Comparison of ENCODE assay signal across 24 cellular contexts in the genomic region with DNA sequence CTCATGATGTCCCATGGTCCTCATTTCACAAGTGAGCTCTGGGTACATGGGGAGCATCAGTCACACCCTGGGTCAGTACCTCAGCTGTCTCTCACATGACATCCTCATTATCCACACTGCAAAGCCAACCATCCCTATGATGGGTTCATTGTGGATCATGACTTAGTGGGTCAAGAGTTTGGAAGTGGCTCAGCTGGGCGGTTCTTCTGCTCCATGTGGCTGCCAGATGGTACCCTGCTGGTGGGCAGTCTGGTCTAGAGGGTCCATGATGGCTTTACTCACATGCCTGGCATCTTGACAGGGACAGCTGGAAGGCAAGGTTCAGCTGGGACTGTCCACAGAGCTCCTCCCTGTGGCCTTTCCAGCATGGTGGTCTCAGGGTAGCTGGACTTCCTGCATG. TPM values are rescaled to one million over a fixed set of nuclear protein-coding genes. Genes with fewer than 3 reads are reported as not detected.
"Had no signal": no experiment of that assay in that cellular context is flagged by ENCODE, and none has a peak within 500 bp of the region (broad histone marks: within the 10 kb centered on the region; RNA-seq: fewer than 3 reads in every experiment).

No MANE protein-coding gene starts in this region.

- H3K36me3 Mint-ChIP-seq: activated naive CD8-positive, alpha-beta T cell treated with anti-CD3 and anti-CD28 coated beads, Interleukin-2, amount 10 ng/mL, durations not matched to agents 7 days and 5 days had no signal

- DNase-seq: activated CD4-positive, alpha-beta T cell treated with anti-CD3 and anti-CD28 coated beads, Interleukin-2, amount 10 ng/mL, durations not matched to agents 24 days and 14 days; activated CD4-positive, alpha-beta T cell treated with anti-CD3 and anti-CD28 coated beads, Interleukin-2, amount 50 U/mL, for 48 hours; activated CD8-positive, alpha-beta T cell treated with anti-CD3 and anti-CD28 coated beads, Interleukin-2, amount 10 ng/mL, durations not matched to agents 7 days and 5 days; activated gamma-delta T cell; activated naive CD4-positive, alpha-beta T cell treated with Interleukin-2 at 50 U/mL for 16 hours; activated naive CD8-positive, alpha-beta T cell treated with anti-CD3 and anti-CD28 coated beads, Interleukin-2, amount 10 ng/mL, durations not matched to agents 7 days and 5 days; activated T-cell treated with anti-CD3 and anti-CD28 coated beads, Interleukin-2, amount 50 U/mL, for 24 hours; amygdala; NCI-H1092 treated with DMSO at 0.1 percent for 48 hours; NCI-H187 treated with DMSO at 0.1 percent for 48 hours; NCI-H2081 treated with DMSO at 0.1 percent for 48 hours; NCI-H345; NCI-H524 treated with DMSO at 0.1 percent for 48 hours; SHP77 treated with DMSO at 0.1 percent for 48 hours; SW 1271; T-helper 1 cell; T-helper 2 cell; T-helper 9 cell had no signal

- H3K36me3 ChIP-seq: ascending aorta, SJSA1 had no signal

- H3K9me3 Mint-ChIP-seq: activated naive CD4-positive, alpha-beta T cell treated with anti-CD3 and anti-CD28 coated beads, Interleukin-2, amount 50 U/mL, for 24 hours had no signal

- H3K4me1 ChIP-seq: ascending aorta, SJSA1 had no signal

- H3K27me3 ChIP-seq: ascending aorta had no signal

- H3K27ac ChIP-seq: ascending aorta, SJSA1 had no signal

- H3K27ac Mint-ChIP-seq: activated CD4-positive, alpha-beta T cell treated with anti-CD3 and anti-CD28 coated beads, Interleukin-2, amount 10 ng/mL, durations not matched to agents 24 days and 14 days; activated CD8-positive, alpha-beta T cell treated with anti-CD3 and anti-CD28 coated beads, Interleukin-2, amount 10 ng/mL, durations not matched to agents 7 days and 5 days; activated naive CD4-positive, alpha-beta T cell treated with anti-CD3 and anti-CD28 coated beads, Interleukin-2, amount 50 U/mL, for 24 hours; activated naive CD8-positive, alpha-beta T cell treated with anti-CD3 and anti-CD28 coated beads, Interleukin-2, amount 10 ng/mL, durations not matched to agents 7 days and 5 days; activated T-cell treated with anti-CD3 and anti-CD28 coated beads, Interleukin-2, amount 50 U/mL, for 24 hours; activated T-helper 2 cell treated with anti-CD3 and anti-CD28 coated beads, Interferon-gamma antibody, Interleukin-2, Interleukin-4, amounts not matched to agents 10 μg/mL and 5 μg/mL and 100 μg/mL, durations not matched to agents 14 hours and 24 hours and 36 hours had no signal

- H3K4me3 ChIP-seq: ascending aorta, SJSA1 had no signal

- H3K4me3 Mint-ChIP-seq: activated CD4-positive, alpha-beta T cell treated with anti-CD3 and anti-CD28 coated beads, Interleukin-2, amount 10 ng/mL, durations not matched to agents 24 days and 14 days; activated CD8-positive, alpha-beta T cell treated with anti-CD3 and anti-CD28 coated beads, Interleukin-2, amount 10 ng/mL, durations not matched to agents 7 days and 5 days; activated naive CD4-positive, alpha-beta T cell treated with anti-CD3 and anti-CD28 coated beads, Interleukin-2, amount 50 U/mL, for 24 hours; activated naive CD8-positive, alpha-beta T cell treated with anti-CD3 and anti-CD28 coated beads, Interleukin-2, amount 10 ng/mL, durations not matched to agents 7 days and 5 days; activated T-cell treated with anti-CD3 and anti-CD28 coated beads, Interleukin-2, amount 50 U/mL, for 24 hours had no signal

- ATAC-seq: activated CD8-positive, alpha-beta T cell treated with anti-CD3 and anti-CD28 coated beads, Interleukin-2, amount 10 ng/mL, durations not matched to agents 7 days and 5 days; Panc1 had no signal

RNA-seq across cellular contexts. Expression of gene TMEM184A, which starts 33.0 kb away (rescaled TPM):
- total RNA-seq: activated CD4-positive, alpha-beta T cell treated with anti-CD3 and anti-CD28 coated beads, Interleukin-2, amount 10 ng/mL, durations not matched to agents 24 days and 14 days; activated CD8-positive, alpha-beta T cell treated with anti-CD3 and anti-CD28 coated beads, Interleukin-2, amount 10 ng/mL, durations not matched to agents 7 days and 5 days; activated naive CD8-positive, alpha-beta T cell treated with anti-CD3 and anti-CD28 coated beads, Interleukin-2, amount 10 ng/mL, durations not matched to agents 7 days and 5 days; ascending aorta; RPMI7951 had no signal
